ENCODE assay signal across 17 cellular contexts in genomic region chr4:39770471-39770870, GRCh38.
DNase-seq lines count a peak whose midpoint lies in the region; ATAC-seq, FAIRE-seq and TF ChIP-seq lines count a peak whose summit lies in the region.
"Had no signal": no experiment of that assay in that cellular context is flagged by ENCODE, and none has a peak within 500 bp of the region (broad histone marks: within the 10 kb centered on the region; RNA-seq: fewer than 3 reads in every experiment).

No MANE protein-coding gene starts in this region.

- no TSS peak for BruUV-seq in GM12878 (replicated peaks; lab: Mats Ljungman, UMichigan)

- H3K4me1 Mint-ChIP-seq in osteocyte (ENCODE audit: unreplicated experiment): no peaks in the 10 kb centered on the region

- peak; percentile 37 for TF ChIP-seq POLR2A in GM12878 (IDR thresholded peaks at IDR 0.05; ENCODE audit: low read depth, low read length)

- no peaks in the 10 kb centered on the region for H4K20me1 ChIP-seq in GM12878 (ENCODE audit: control insufficient read depth, insufficient read depth)

- TF ChIP-seq CTCF in GM12878 (IDR thresholded peaks at IDR 0.05 in 2 of 3, conservative IDR thresholded peaks at IDR 0.05 in 1 of 3; ENCODE audit: control insufficient read depth in 2 of 3, extremely low read depth in 1 of 3, insufficient read depth in 1 of 3, low read depth in 3 of 3, low read length in 3 of 3) (no peak), osteocyte (IDR thresholded peaks at IDR 0.05) (no peak), coronary artery (IDR thresholded peaks at IDR 0.05) (no peak)

- H3K9me3 ChIP-seq in GM12878 (replicated peaks; ENCODE audit: control insufficient read depth, insufficient read depth, low read length): no peaks in the 10 kb centered on the region
- H3K9me3 ChIP-seq in small intestine (ENCODE audit: control insufficient read depth, low read depth): no peaks in the 10 kb centered on the region
- H3K9me3 ChIP-seq: A549, BE2C had no signal

- in situ Hi-C loops in GM12878 (cut with MboI): no loop called here

- SMC1A ChIA-PET in GM12878 (lab: Charles Lee; ENCODE audit: uncharacterized antibody, unreplicated experiment): no interaction called here

- CTCF ChIA-PET in GM12878 (lab: Yijun Ruan, JAX): no interaction called here

- H3K4me1 ChIP-seq in GM12878 (ENCODE audit: control insufficient read depth, insufficient read depth, low read length): no peaks in the 10 kb centered on the region
- H3K4me1 ChIP-seq in small intestine (ENCODE audit: control insufficient read depth in 2 of 2, insufficient read depth in 1 of 2, low read depth in 1 of 2, low read length in 1 of 2): no peaks in the 10 kb centered on the region
- H3K4me1 ChIP-seq: A549, BE2C had no signal

- RAD21 ChIA-PET in GM12878 (lab: Charles Lee; ENCODE audit: unreplicated experiment): no interaction called here

- H3K27me3 ChIP-seq in H7 (ENCODE audit: control insufficient read depth, insufficient read depth, low read length) (no peaks in the 10 kb centered on the region), GM12878 (replicated peaks in 1 of 2; ENCODE audit: control insufficient read depth in 2 of 2, insufficient read depth in 2 of 2, low read length in 1 of 2) (no peaks in the 10 kb centered on the region), small intestine (ENCODE audit: control insufficient read depth in 2 of 2, insufficient read depth in 2 of 2, low read length in 2 of 2) (no peaks in the 10 kb centered on the region)
- H3K27me3 ChIP-seq: BE2C had no signal

- POLR2A ChIA-PET in GM12878 (lab: Charles Lee): no interaction called here

- no peak overlapping the region for H3K27ac Mint-ChIP-seq in osteocyte (ENCODE audit: unreplicated experiment)
- H3K27ac Mint-ChIP-seq: CD4-positive, alpha-beta memory T cell had no signal

- no peak overlapping the region for H3K4me2 ChIP-seq in GM12878 (ENCODE audit: control insufficient read depth, insufficient read depth)
- H3K4me2 ChIP-seq: A549 had no signal

- H3K9me3 Mint-ChIP-seq in osteocyte (ENCODE audit: unreplicated experiment): no peaks in the 10 kb centered on the region
- H3K9me3 Mint-ChIP-seq: CD4-positive, alpha-beta memory T cell had no signal

- H3K9ac ChIP-seq in GM12878 (ENCODE audit: control insufficient read depth, insufficient read depth, low read length): no peak overlapping the region

- no peak for TF ChIP-seq RAD21 in GM12878 (IDR thresholded peaks at IDR 0.05; ENCODE audit: insufficient read depth, low read depth, low read length)

- peak; percentile 15 for DNase-seq in H7
- no peak for DNase-seq in GM12878 (ENCODE audit: low read depth, low spot score)
- no peak for DNase-seq in left lobe of liver (ENCODE audit: low spot score)
- peak; percentile 84 for DNase-seq in osteocyte (ENCODE audit: extremely low spot score, unreplicated experiment)
- no peak for DNase-seq in small intestine
- no peak for DNase-seq in MV-4-11 (lab: John Stamatoyannopoulos, UW)
- DNase-seq in dermis blood vessel endothelial cell: no peak
- no peak for DNase-seq in coronary artery (ENCODE audit: low spot score)
- DNase-seq: BE2C; CD4-positive, alpha-beta memory T cell; DMS79 treated with DMSO at 0.1 percent for 48 hours; EL had no signal

- no peak overlapping the region for H3K4me3 Mint-ChIP-seq in osteocyte (ENCODE audit: unreplicated experiment)
- H3K4me3 Mint-ChIP-seq: CD4-positive, alpha-beta memory T cell had no signal

- no peak for FAIRE-seq in GM12878 (lab: Jason Lieb, UNC)
- FAIRE-seq in small intestine (lab: Jason Lieb, UNC): no peak
- FAIRE-seq: A549, G401.6, GM12892 had no signal

- intact Hi-C loops in GM12878 (cut with micrococcal nuclease; ENCODE audit: unreplicated experiment): no loop called here

- H3K36me3 Mint-ChIP-seq in osteocyte (ENCODE audit: unreplicated experiment): peaks cover 21% of the 10 kb centered on the region

- ATAC-seq in GM12878: no peak
- peak; percentile 34 for ATAC-seq in left lobe of liver
- ATAC-seq: HCT116 had no signal

- H2AFZ ChIP-seq in GM12878 (ENCODE audit: control insufficient read depth, low read depth, low read length): no peak overlapping the region

- 94% methylated on average over 19 of the region's 19 CpGs for WGBS in GM12878 (ENCODE audit: insufficient coverage, insufficient replicate concordance, low lambda C conversion rate, missing lambda C conversion rate)
- 98 to 99% (median 99%) methylated on average over 16 to 19 of the region's 19 CpGs for WGBS in small intestine, 3 donors

- H3K79me2 ChIP-seq in GM12878 (ENCODE audit: control insufficient read depth, insufficient read depth, low read length): no peaks in the 10 kb centered on the region; the same call in 1 of the 2 replicates

- H3K4me3 ChIP-seq in H7 (ENCODE audit: insufficient read depth, low read depth, low read length) (no peak overlapping the region), GM12878 (no peak overlapping the region), small intestine (ENCODE audit: low read depth in 1 of 2, low read length in 2 of 2) (no peak overlapping the region), coronary artery (no peak overlapping the region)
- H3K4me3 ChIP-seq: A549 had no signal

- no peaks in the 10 kb centered on the region for H3K27me3 Mint-ChIP-seq in osteocyte (ENCODE audit: unreplicated experiment)
- H3K27me3 Mint-ChIP-seq: CD4-positive, alpha-beta memory T cell had no signal

- TF ChIP-seq EP300 in GM12878 (IDR thresholded peaks at IDR 0.05; ENCODE audit: borderline replicate concordance in 1 of 2, control insufficient read depth in 1 of 2, low read depth in 2 of 2, low read length in 2 of 2): no peak

- H3K36me3 ChIP-seq in H7 (replicated peaks; ENCODE audit: control insufficient read depth, insufficient read depth, low read length): peaks cover 1% of the 10 kb centered on the region
- peaks cover 13 to 22% of the 10 kb centered on the region in 2 experiments for H3K36me3 ChIP-seq in GM12878 (ENCODE audit: control insufficient read depth in 2 of 2, insufficient read depth in 2 of 2, low read length in 1 of 2)
- peaks cover 8 to 12% of the 10 kb centered on the region in 2 donors for H3K36me3 ChIP-seq in small intestine (ENCODE audit: control insufficient read depth in 2 of 2, insufficient read depth in 2 of 2, low read length in 2 of 2)

- H3K27ac ChIP-seq in GM12878 (ENCODE audit: control insufficient read depth, insufficient read depth): no peak overlapping the region
- no peak overlapping the region for H3K27ac ChIP-seq in small intestine (ENCODE audit: low read depth in 1 of 2, low read length in 1 of 2)
- H3K27ac ChIP-seq in coronary artery: no peak overlapping the region
- H3K27ac ChIP-seq: A549, C4-2B had no signal

TF ChIP-seq in GM12878, 131 proteins besides CTCF, POLR2A, EP300 and RAD21:
- TF ChIP-seq MTA3 (IDR thresholded peaks at IDR 0.05; ENCODE audit: borderline replicate concordance, low read length) (no peak), HDGF (IDR thresholded peaks at IDR 0.05) (no peak)
- TF ChIP-seq, protein P1, sequence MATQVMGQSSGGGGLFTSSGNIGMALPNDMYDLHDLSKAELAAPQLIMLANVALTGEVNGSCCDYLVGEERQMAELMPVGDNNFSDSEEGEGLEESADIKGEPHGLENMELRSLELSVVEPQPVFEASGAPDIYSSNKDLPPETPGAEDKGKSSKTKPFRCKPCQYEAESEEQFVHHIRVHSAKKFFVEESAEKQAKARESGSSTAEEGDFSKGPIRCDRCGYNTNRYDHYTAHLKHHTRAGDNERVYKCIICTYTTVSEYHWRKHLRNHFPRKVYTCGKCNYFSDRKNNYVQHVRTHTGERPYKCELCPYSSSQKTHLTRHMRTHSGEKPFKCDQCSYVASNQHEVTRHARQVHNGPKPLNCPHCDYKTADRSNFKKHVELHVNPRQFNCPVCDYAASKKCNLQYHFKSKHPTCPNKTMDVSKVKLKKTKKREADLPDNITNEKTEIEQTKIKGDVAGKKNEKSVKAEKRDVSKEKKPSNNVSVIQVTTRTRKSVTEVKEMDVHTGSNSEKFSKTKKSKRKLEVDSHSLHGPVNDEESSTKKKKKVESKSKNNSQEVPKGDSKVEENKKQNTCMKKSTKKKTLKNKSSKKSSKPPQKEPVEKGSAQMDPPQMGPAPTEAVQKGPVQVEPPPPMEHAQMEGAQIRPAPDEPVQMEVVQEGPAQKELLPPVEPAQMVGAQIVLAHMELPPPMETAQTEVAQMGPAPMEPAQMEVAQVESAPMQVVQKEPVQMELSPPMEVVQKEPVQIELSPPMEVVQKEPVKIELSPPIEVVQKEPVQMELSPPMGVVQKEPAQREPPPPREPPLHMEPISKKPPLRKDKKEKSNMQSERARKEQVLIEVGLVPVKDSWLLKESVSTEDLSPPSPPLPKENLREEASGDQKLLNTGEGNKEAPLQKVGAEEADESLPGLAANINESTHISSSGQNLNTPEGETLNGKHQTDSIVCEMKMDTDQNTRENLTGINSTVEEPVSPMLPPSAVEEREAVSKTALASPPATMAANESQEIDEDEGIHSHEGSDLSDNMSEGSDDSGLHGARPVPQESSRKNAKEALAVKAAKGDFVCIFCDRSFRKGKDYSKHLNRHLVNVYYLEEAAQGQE (IDR thresholded peaks at IDR 0.05; ENCODE audit: low read depth, low read length): no peak
- TF ChIP-seq, protein P2, sequence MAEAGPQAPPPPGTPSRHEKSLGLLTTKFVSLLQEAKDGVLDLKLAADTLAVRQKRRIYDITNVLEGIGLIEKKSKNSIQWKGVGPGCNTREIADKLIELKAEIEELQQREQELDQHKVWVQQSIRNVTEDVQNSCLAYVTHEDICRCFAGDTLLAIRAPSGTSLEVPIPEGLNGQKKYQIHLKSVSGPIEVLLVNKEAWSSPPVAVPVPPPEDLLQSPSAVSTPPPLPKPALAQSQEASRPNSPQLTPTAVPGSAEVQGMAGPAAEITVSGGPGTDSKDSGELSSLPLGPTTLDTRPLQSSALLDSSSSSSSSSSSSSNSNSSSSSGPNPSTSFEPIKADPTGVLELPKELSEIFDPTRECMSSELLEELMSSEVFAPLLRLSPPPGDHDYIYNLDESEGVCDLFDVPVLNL (IDR thresholded peaks at IDR 0.05; ENCODE audit: low read depth, low read length): no peak

Comparison
In these comparisons a context has a peak if more than half of its experiments do, and no peak if none do; other contexts are left out.
1. DNase-seq: peak in H7 (single experiment) and osteocyte (single experiment); none in GM12878 (single experiment), left lobe of liver (single experiment), small intestine (single experiment), MV-4-11 (single experiment), dermis blood vessel endothelial cell (single experiment) and coronary artery (single experiment).